In genomic region chr10:68336952-68337351, GRCh38 we compare ENCODE assay signal across 1 cellular context.
TF ChIP-seq lines count a peak whose summit lies in the region.

No MANE protein-coding gene starts in this region.

TF ChIP-seq in GM12878, 131 proteins besides CTCF, POLR2A, EP300 and RAD21:
- TF ChIP-seq PKNOX1 (IDR thresholded peaks at IDR 0.05) (peak; percentile 38; the same call in 1 of the 2 replicates), ZNF592 (IDR thresholded peaks at IDR 0.05) (no peak)
